8 cellular contexts compared by ENCODE assay signal in the genomic region with DNA sequence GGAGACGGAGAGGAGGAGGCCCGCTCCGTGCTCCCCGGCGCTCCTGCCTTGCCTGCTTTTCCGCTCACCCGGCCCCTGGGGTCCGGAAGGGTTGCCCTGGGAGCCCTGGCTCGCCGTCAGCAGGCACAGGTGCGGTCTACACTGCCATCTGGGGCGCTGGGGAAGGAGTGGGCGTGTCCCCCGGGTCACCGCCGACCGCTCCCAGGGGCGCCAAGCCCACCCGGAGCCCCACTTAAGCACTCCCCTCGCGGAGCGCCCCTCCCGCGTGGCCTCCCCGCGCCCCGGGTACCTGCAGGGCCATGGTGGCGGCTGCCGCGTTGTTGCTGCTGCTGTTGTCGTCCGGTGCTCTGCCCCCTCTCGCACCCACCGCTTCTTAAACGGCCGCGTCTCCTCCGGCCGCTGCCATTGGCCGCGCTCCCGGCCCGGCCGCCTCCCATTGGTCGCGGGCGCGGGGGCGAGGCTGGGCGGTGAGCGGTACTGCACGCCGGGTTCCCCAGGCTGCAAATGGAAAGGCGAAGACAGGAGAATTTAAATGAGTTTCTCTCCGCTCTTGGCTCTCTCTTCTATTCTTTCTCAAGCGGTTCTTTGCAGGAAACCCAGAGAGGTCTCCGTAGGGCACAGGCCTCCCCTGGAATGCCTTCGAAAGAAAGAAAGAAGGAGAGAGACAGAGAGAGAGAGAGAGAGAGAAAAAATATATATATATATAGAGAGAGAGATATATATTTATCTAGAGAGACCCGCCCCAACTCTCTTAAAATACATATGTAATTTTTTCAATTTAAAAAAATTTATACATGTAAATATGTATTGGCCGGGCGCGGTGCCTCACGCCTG. TPM values are rescaled to one million over a fixed set of nuclear protein-coding genes. Genes with fewer than 3 reads are reported as not detected.
A peak's percentile ranks its signal among the peaks of the same experiment; 100 is the strongest.
DNase-seq lines count a peak whose midpoint lies in the region; ATAC-seq and TF ChIP-seq lines count a peak whose summit lies in the region.

A gene (minus strand): TSS at position 349 of the 834 bp plus-strand sequence. CDS start 48 bp downstream, at position 301.

- H3K27ac Mint-ChIP-seq in activated CD4-positive, alpha-beta T cell treated with anti-CD3 and anti-CD28 coated beads, Interleukin-2, amount 10 ng/mL, durations not matched to agents 24 days and 14 days: no peak within 1 kb of the TSS
- no peak within 1 kb of the TSS for H3K27ac Mint-ChIP-seq in dendritic cell treated with granulocyte-macrophage colony-stimulating factor and Interleukin-4, amounts not matched to agents 40 ng/mL and 50 ng/mL, for 4 days

- peak within 1 kb of the TSS in 2 of 3 donors; percentile 53 to 72 for H3K4me3 ChIP-seq in liver (ENCODE audit: low read depth in 1 of 3, low read length in 3 of 3)

- intact Hi-C loops in activated CD4-positive, alpha-beta T cell treated with anti-CD3 and anti-CD28 coated beads, Interleukin-2, amount 10 ng/mL, durations not matched to agents 24 days and 14 days (cut with micrococcal nuclease): loop anchor here (1.0 kb wide), 1 partner anchor 9 kb away; a partner anchor contains a TSS
- intact Hi-C loops in dendritic cell treated with granulocyte-macrophage colony-stimulating factor and Interleukin-4, amounts not matched to agents 40 ng/mL and 50 ng/mL, for 4 days (cut with micrococcal nuclease): no loop called here

- peak in 1 of 2 donors; percentile 41 for TF ChIP-seq RAD21 in liver (IDR thresholded peaks at IDR 0.05)

- 8% methylated on average over 63 of the region's 63 CpGs for WGBS in liver

- no peaks in the 10 kb centered on the region for H3K9me3 Mint-ChIP-seq in activated CD4-positive, alpha-beta T cell treated with anti-CD3 and anti-CD28 coated beads, Interleukin-2, amount 10 ng/mL, durations not matched to agents 24 days and 14 days
- H3K9me3 Mint-ChIP-seq in dendritic cell treated with granulocyte-macrophage colony-stimulating factor and Interleukin-4, amounts not matched to agents 40 ng/mL and 50 ng/mL, for 4 days: no peaks in the 10 kb centered on the region

- peaks cover 0 to 15% (median 10%) of the 10 kb centered on the region in 4 donors for H3K4me1 ChIP-seq in liver (ENCODE audit: control insufficient read depth in 4 of 4, insufficient read depth in 4 of 4, low read length in 3 of 4)

- peaks cover 8% of the 10 kb centered on the region for H3K27me3 Mint-ChIP-seq in activated CD4-positive, alpha-beta T cell treated with anti-CD3 and anti-CD28 coated beads, Interleukin-2, amount 10 ng/mL, durations not matched to agents 24 days and 14 days
- peaks cover 28% of the 10 kb centered on the region for H3K27me3 Mint-ChIP-seq in dendritic cell treated with granulocyte-macrophage colony-stimulating factor and Interleukin-4, amounts not matched to agents 40 ng/mL and 50 ng/mL, for 4 days

- no peaks in the 10 kb centered on the region for H3K27me3 ChIP-seq in liver (ENCODE audit: control insufficient read depth in 4 of 4, insufficient read depth in 4 of 4, low read length in 3 of 4)

- no peaks in the 10 kb centered on the region for H3K36me3 Mint-ChIP-seq in activated CD4-positive, alpha-beta T cell treated with anti-CD3 and anti-CD28 coated beads, Interleukin-2, amount 10 ng/mL, durations not matched to agents 24 days and 14 days (ENCODE audit: low read depth)
- no peaks in the 10 kb centered on the region for H3K36me3 Mint-ChIP-seq in dendritic cell treated with granulocyte-macrophage colony-stimulating factor and Interleukin-4, amounts not matched to agents 40 ng/mL and 50 ng/mL, for 4 days (ENCODE audit: low read depth)

- ATAC-seq in GM19025 (IDR thresholded peaks at IDR 0.05; ENCODE audit: low read depth, unreplicated experiment) (peak; percentile 100), HG03196 (IDR thresholded peaks at IDR 0.05; ENCODE audit: unreplicated experiment) (peak; percentile 96)

- no peaks in the 10 kb centered on the region for H3K36me3 ChIP-seq in liver (ENCODE audit: control insufficient read depth in 4 of 4, insufficient read depth in 3 of 4, low read depth in 1 of 4, low read length in 3 of 4)

- DNase-seq in AML-193 (lab: John Stamatoyannopoulos, UW): peak; percentile 62 to 73
- DNase-seq in NCI-H460 (ENCODE audit: extremely low read depth, low read depth): peak; percentile 61
- peak; percentile 95 for DNase-seq in activated CD4-positive, alpha-beta T cell treated with anti-CD3 and anti-CD28 coated beads, Interleukin-2, amount 10 ng/mL, durations not matched to agents 24 days and 14 days
- peak; percentile 82 for DNase-seq in stimulated activated CD4-positive, alpha-beta T cell treated with anti-CD3 and anti-CD28 coated beads, Interleukin-4, amount 100 ng/mL, for 1 hour

- peaks cover 5% of the 10 kb centered on the region for H3K4me1 Mint-ChIP-seq in activated CD4-positive, alpha-beta T cell treated with anti-CD3 and anti-CD28 coated beads, Interleukin-2, amount 10 ng/mL, durations not matched to agents 24 days and 14 days
- no peaks in the 10 kb centered on the region for H3K4me1 Mint-ChIP-seq in dendritic cell treated with granulocyte-macrophage colony-stimulating factor and Interleukin-4, amounts not matched to agents 40 ng/mL and 50 ng/mL, for 4 days (ENCODE audit: low read depth)

- no peak within 1 kb of the TSS for H3K27ac ChIP-seq in liver (ENCODE audit: low read depth in 1 of 2, low read length in 2 of 2)

- TF ChIP-seq CTCF in liver (IDR thresholded peaks at IDR 0.05; ENCODE audit: low read depth, low read length, missing input control): peak; percentile 65

- H3K9me3 ChIP-seq in liver (ENCODE audit: control insufficient read depth in 4 of 4, low read length in 3 of 4): no peaks in the 10 kb centered on the region

- H3K4me3 Mint-ChIP-seq in activated CD4-positive, alpha-beta T cell treated with anti-CD3 and anti-CD28 coated beads, Interleukin-2, amount 10 ng/mL, durations not matched to agents 24 days and 14 days: peak within 1 kb of the TSS; percentile 79
- H3K4me3 Mint-ChIP-seq in dendritic cell treated with granulocyte-macrophage colony-stimulating factor and Interleukin-4, amounts not matched to agents 40 ng/mL and 50 ng/mL, for 4 days: peak within 1 kb of the TSS; percentile 75

- no peak within 1 kb of the TSS for H3K9ac ChIP-seq in liver (ENCODE audit: low read depth in 1 of 2, low read length in 2 of 2)

TF ChIP-seq in liver, 16 proteins besides CTCF, POLR2A, EP300 and RAD21:
- peak; percentile 43 for TF ChIP-seq SP1 (IDR thresholded peaks at IDR 0.05)
- TF ChIP-seq, protein P1, sequence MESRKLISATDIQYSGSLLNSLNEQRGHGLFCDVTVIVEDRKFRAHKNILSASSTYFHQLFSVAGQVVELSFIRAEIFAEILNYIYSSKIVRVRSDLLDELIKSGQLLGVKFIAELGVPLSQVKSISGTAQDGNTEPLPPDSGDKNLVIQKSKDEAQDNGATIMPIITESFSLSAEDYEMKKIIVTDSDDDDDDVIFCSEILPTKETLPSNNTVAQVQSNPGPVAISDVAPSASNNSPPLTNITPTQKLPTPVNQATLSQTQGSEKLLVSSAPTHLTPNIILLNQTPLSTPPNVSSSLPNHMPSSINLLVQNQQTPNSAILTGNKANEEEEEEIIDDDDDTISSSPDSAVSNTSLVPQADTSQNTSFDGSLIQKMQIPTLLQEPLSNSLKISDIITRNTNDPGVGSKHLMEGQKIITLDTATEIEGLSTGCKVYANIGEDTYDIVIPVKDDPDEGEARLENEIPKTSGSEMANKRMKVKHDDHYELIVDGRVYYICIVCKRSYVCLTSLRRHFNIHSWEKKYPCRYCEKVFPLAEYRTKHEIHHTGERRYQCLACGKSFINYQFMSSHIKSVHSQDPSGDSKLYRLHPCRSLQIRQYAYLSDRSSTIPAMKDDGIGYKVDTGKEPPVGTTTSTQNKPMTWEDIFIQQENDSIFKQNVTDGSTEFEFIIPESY (IDR thresholded peaks at IDR 0.05): no peak

RNA-seq across cellular contexts. Expression of the gene that starts here (rescaled TPM):
- 2.0 and 2.2 TPM in 2 replicates for total RNA-seq in NCI-H460 (2014; rRNA removed; shearing (Covaris generic))
- 0.65 and 2.0 TPM in 2 replicates for polyA plus RNA-seq in NCI-H460 (2014; cell fraction: nucleus; rRNA removed)
- 1.0 and 1.3 TPM in 2 replicates for total RNA-seq in activated CD4-positive, alpha-beta T cell treated with anti-CD3 and anti-CD28 coated beads, Interleukin-2, amount 10 ng/mL, durations not matched to agents 24 days and 14 days
- total RNA-seq in liver: under 1 TPM in 1 of 2 donors, not detected in 1; 0.37 TPM
- under 1 TPM in 1 of 2 donors, not detected in 1; 0.13 TPM for polyA plus RNA-seq in liver
